In the genomic region with DNA sequence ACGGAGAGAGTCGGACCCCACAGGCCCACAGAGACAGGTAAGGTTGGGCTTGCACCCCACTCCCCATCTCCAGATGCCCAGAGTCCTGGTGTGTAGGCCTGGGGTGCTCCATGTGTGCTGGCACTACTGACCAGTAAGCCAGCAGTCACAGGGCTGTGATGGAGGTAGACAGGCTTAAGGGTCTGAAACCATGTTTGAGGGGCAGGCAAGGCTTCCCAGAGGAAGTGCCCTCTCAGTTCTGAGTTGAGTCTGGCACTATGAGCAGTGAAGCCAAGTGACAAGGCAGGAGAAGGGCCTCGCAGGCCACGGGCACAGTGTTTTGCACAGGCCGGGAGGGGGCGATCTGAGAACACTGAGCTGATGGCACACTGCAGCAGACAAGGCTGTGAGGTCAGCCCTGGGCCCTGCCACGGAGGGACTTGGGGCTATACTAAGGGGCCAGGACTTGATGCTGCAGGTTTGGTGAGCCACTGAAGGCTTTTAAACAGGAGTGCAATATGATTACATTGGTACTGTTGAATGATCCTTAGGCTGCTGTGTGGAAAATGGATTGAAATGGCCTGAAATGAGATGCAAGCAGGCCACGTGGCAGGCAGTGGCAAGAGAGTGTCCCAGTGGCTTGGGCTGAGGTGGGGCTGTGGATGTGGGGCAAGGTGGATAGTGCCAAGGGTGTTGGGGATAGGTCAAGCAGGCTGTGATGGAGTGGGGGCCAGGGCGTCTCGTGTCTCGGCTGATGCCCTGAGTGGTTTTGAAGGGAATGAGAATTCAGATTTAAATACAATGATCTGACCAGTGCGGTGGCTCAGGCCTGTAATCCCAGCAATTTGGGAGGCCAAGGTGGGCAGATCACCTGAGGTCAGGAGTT, we compare ENCODE assay signal across 9 cellular contexts. TPM values are rescaled to one million over a fixed set of nuclear protein-coding genes. Genes with fewer than 3 reads are reported as not detected.
DNase-seq lines count a peak whose midpoint lies in the region; ATAC-seq and TF ChIP-seq lines count a peak whose summit lies in the region.
"Had no signal": no experiment of that assay in that cellular context is flagged by ENCODE, and none has a peak within 500 bp of the region (broad histone marks: within the 10 kb centered on the region; RNA-seq: fewer than 3 reads in every experiment).

No MANE protein-coding gene starts in this region.

- H3K27ac ChIP-seq in brain microvascular endothelial cell = no peak overlapping the region

- H3K36me3 ChIP-seq in brain microvascular endothelial cell (replicated peaks) = no peaks in the 10 kb centered on the region

- H3K27me3 Mint-ChIP-seq in Calu3 (ENCODE audit: unreplicated experiment) = peaks cover 25% of the 10 kb centered on the region

- H3K27ac Mint-ChIP-seq in Calu3 (ENCODE audit: unreplicated experiment) = no peak overlapping the region
- H3K27ac Mint-ChIP-seq: T-helper 1 cell treated with Interleukin-12 subunit alpha and Interleukin-12 subunit beta and Interleukin-4 antibody, amounts not matched to agents 30 μg/mL and 1 μg/mL, for 36 hours had no signal

- ATAC-seq in GM21619 (IDR thresholded peaks at IDR 0.05; ENCODE audit: unreplicated experiment) (peak; percentile 93), GM18870 (IDR thresholded peaks at IDR 0.05; ENCODE audit: unreplicated experiment) (no peak)

- no peak overlapping the region for H3K4me3 Mint-ChIP-seq in Calu3 (ENCODE audit: low read depth, unreplicated experiment)
- H3K4me3 Mint-ChIP-seq: T-helper 1 cell treated with Interleukin-12 subunit alpha and Interleukin-12 subunit beta and Interleukin-4 antibody, amounts not matched to agents 30 μg/mL and 1 μg/mL, for 36 hours had no signal

- no TSS peak for BruUV-seq in Calu3 (replicated peaks; lab: Mats Ljungman, UMichigan)

- CTCF ChIA-PET in Calu3 (lab: Charles Lee) = interaction anchor here (0.5 to 3.3 kb wide), 16 partner anchors 9 to 899 kb away, joined by 3 to 53 read pairs (median 3); partner anchors contain the start of gene ZNF318

- H3K4me1 Mint-ChIP-seq in Calu3 (ENCODE audit: low read depth, unreplicated experiment) = peaks cover 10% of the 10 kb centered on the region

- peaks cover 6% of the 10 kb centered on the region for H3K36me3 Mint-ChIP-seq in Calu3 (ENCODE audit: insufficient read depth, unreplicated experiment)

- no peaks in the 10 kb centered on the region for H3K9me3 Mint-ChIP-seq in Calu3 (ENCODE audit: low read depth, unreplicated experiment)
- H3K9me3 Mint-ChIP-seq: T-helper 1 cell treated with Interleukin-12 subunit alpha and Interleukin-12 subunit beta and Interleukin-4 antibody, amounts not matched to agents 30 μg/mL and 1 μg/mL, for 36 hours had no signal

- intact Hi-C loops in Calu3 (cut with micrococcal nuclease; ENCODE audit: unreplicated experiment) = loop anchor here (1.0 to 2.0 kb wide), 2 partner anchors 71 to 243 kb away; no protein-coding TSS in a partner anchor

- H3K4me3 ChIP-seq in WI38 (ENCODE audit: low read depth, low read length) (no peak overlapping the region), brain microvascular endothelial cell (ENCODE audit: low read depth, low read length) (no peak overlapping the region)

- TF ChIP-seq CTCF in Calu3 (IDR thresholded peaks at IDR 0.05; ENCODE audit: unreplicated experiment) = peak; percentile 81
- TF ChIP-seq CTCF in WI38 (IDR thresholded peaks at IDR 0.05; ENCODE audit: low read depth, low read length) = peak; percentile 78
- TF ChIP-seq CTCF in brain microvascular endothelial cell (IDR thresholded peaks at IDR 0.05; ENCODE audit: low read depth, low read length, missing control alignments) = peak; percentile 89

- H3K27me3 ChIP-seq in brain microvascular endothelial cell (replicated peaks) = peaks cover 11% of the 10 kb centered on the region

- DNase-seq in Calu3 (peak; percentile 94), NAMALWA (ENCODE audit: low spot score) (peak; percentile 83), brain microvascular endothelial cell (peak; percentile 62), islet precursor cell (peak; percentile 91)
- peak; percentile 67 for DNase-seq in stimulated activated CD4-positive, alpha-beta T cell treated with anti-CD3 and anti-CD28 coated beads, Interleukin-2, amount 100 ng/mL, for 4 hours (ENCODE audit: low read depth)

- in situ Hi-C loops in brain microvascular endothelial cell (cut with HindIII; ENCODE audit: low pct_ligation_motif_present, low sequenced_read_pairs) = no loop called here

RNA-seq across cellular contexts. Expression of gene TTBK1, which starts 20.3 kb away (rescaled TPM):
- total RNA-seq in Calu3 (2022) = 0.17 and 0.29 TPM in 2 replicates

RNA-seq across cellular contexts. Expression of gene DNPH1, which starts 34.3 kb away (rescaled TPM):
- 82.6 and 86.8 TPM in 2 replicates for total RNA-seq in Calu3 (2022)

RNA-seq across cellular contexts. Expression of gene SLC22A7, which starts 34.5 kb away (rescaled TPM):
- not detected in 2 replicates for total RNA-seq in Calu3 (2022)

RNA-seq across cellular contexts. Expression of gene CRIP3, which starts 45.1 kb away (rescaled TPM):
- 2.3 and 5.4 TPM in 2 replicates for total RNA-seq in Calu3 (2022)
